8 cellular contexts compared by ENCODE assay signal in genomic region chr1:156920233-156921052, GRCh38. TPM values are rescaled to one million over a fixed set of nuclear protein-coding genes. Genes with fewer than 3 reads are reported as not detected.
DNase-seq lines count a peak whose midpoint lies in the region; ATAC-seq, FAIRE-seq and TF ChIP-seq lines count a peak whose summit lies in the region.

LRRC71 (plus strand) TSS chr1:156920632; CDS start chr1:156920804, 172 bp downstream.

- H3K36me3 ChIP-seq in pancreas (no peaks in the 10 kb centered on the region), upper lobe of right lung (peaks cover under 1% of the 10 kb centered on the region)

- H3K9me3 ChIP-seq in pancreas (no peaks in the 10 kb centered on the region), upper lobe of right lung (no peaks in the 10 kb centered on the region)

- peak; percentile 95 for ATAC-seq in Right ventricle myocardium inferior
- ATAC-seq in pancreas, result peak; percentile 85 to 99 (median 93)
- ATAC-seq in upper lobe of right lung, result peak; percentile 96
- ATAC-seq in HG03354 (IDR thresholded peaks at IDR 0.05; ENCODE audit: poor library complexity, severe bottlenecking, unreplicated experiment), result no peak

- FAIRE-seq in pancreas (lab: Jason Lieb, UNC), result no peak

- intact Hi-C loops in Right ventricle myocardium inferior (cut with DNase I), result loop anchor here (1.0 kb wide), 1 partner anchor 28 kb away; no protein-coding TSS in a partner anchor
- intact Hi-C loops in pancreas (cut with DNase I), result no loop called here
- intact Hi-C loops in upper lobe of right lung (cut with DNase I), result no loop called here

- no peak for DNase-seq in AG09309 (ENCODE audit: low read depth)
- peak; percentile 56 for DNase-seq in HCEC 1CT
- peak; percentile 72 for DNase-seq in RPMI8226
- peak; percentile 68 for DNase-seq in activated naive CD4-positive, alpha-beta T cell treated with anti-CD3 and anti-CD28 coated beads, Interleukin-2, amount 50 U/mL, for 16 hours
- DNase-seq in Right ventricle myocardium inferior (ENCODE audit: missing footprints), result peak; percentile 91
- DNase-seq in pancreas, result peak; percentile 66 to 93 (median 78)
- peak; percentile 89 for DNase-seq in upper lobe of right lung

- TF ChIP-seq CTCF in AG09309 (IDR thresholded peaks at IDR 0.05; ENCODE audit: control insufficient read depth, insufficient read depth, low read depth, low read length, missing control alignments) (peak; percentile 85), pancreas (IDR thresholded peaks at IDR 0.05) (peak; percentile 75 to 83 (median 80)), upper lobe of right lung (IDR thresholded peaks at IDR 0.05) (peak; percentile 90)

- WGBS in pancreas, 2 donors, result 8 to 9% methylated on average over 66 to 71 of the region's 71 CpGs

- H3K4me3 ChIP-seq in AG09309 (ENCODE audit: control insufficient read depth, low read depth, low read length), result peak within 1 kb of the TSS; percentile 44
- H3K4me3 ChIP-seq in pancreas, result peak within 1 kb of the TSS in 1 of 4 donors; percentile 18
- H3K4me3 ChIP-seq in upper lobe of right lung, result no peak within 1 kb of the TSS

- H3K4me1 ChIP-seq in pancreas (peaks cover 0 to 13% (median 0%) of the 10 kb centered on the region in 3 donors), upper lobe of right lung (peaks cover 23% of the 10 kb centered on the region)

- H3K27me3 ChIP-seq in pancreas (peaks cover 0 to 7% (median 3%) of the 10 kb centered on the region in 4 donors), upper lobe of right lung (peaks cover 51% of the 10 kb centered on the region)

- H3K27ac ChIP-seq in pancreas (no peak within 1 kb of the TSS), upper lobe of right lung (no peak within 1 kb of the TSS)

RNA-seq across cellular contexts. Expression of gene LRRC71, which starts in this region (rescaled TPM):
- total RNA-seq in Right ventricle myocardium inferior, result not detected
- not detected for total RNA-seq in pancreas
- polyA plus RNA-seq in pancreas, result under 1 TPM; 0.30 to 0.59 TPM
- 0.26 TPM for total RNA-seq in upper lobe of right lung

Comparison
In these comparisons a context has a peak if more than half of its experiments do, and no peak if none do; other contexts are left out.
1. Peak in DNase-seq and ATAC-seq in Right ventricle myocardium inferior; RNA of the gene not detected or under 1 TPM.
2. Peak in DNase-seq and ATAC-seq in pancreas; RNA of the gene not detected or under 1 TPM.
3. Peak in DNase-seq and ATAC-seq in upper lobe of right lung; RNA of the gene not detected or under 1 TPM.